In genomic region chr3:123020709-123021108, GRCh38 we compare ENCODE assay signal across 26 cellular contexts. TPM values are rescaled to one million over a fixed set of nuclear protein-coding genes. Genes with fewer than 3 reads are reported as not detected.
"Had no signal": no experiment of that assay in that cellular context is flagged by ENCODE, and none has a peak within 500 bp of the region (broad histone marks: within the 10 kb centered on the region; RNA-seq: fewer than 3 reads in every experiment).

No MANE protein-coding gene starts in this region.

- H3K4me1 Mint-ChIP-seq: mesothelial cell of epicardium had no signal

- H3K36me3 ChIP-seq: ascending aorta, cardiac muscle cell, heart left ventricle, left ventricle myocardium inferior, right lobe of liver, thoracic aorta had no signal

- H3K27ac ChIP-seq: ascending aorta, cardiac muscle cell, coronary artery, dorsolateral prefrontal cortex, heart left ventricle, left ventricle myocardium inferior, right lobe of liver, thoracic aorta had no signal

- H3K4me1 ChIP-seq: ascending aorta, right lobe of liver had no signal

- H3K27ac Mint-ChIP-seq: activated CD4-positive, alpha-beta T cell treated with anti-CD3 and anti-CD28 coated beads for 36 hours; activated CD8-positive, alpha-beta T cell treated with anti-CD3 and anti-CD28 coated beads, Interleukin-2, amount 10 ng/mL, durations not matched to agents 7 days and 5 days; activated naive CD4-positive, alpha-beta T cell treated with anti-CD3 and anti-CD28 coated beads for 36 hours; activated naive CD8-positive, alpha-beta T cell treated with anti-CD3 and anti-CD28 coated beads, Interleukin-2, amount 10 ng/mL, durations not matched to agents 7 days and 5 days; mesothelial cell of epicardium; stimulated activated naive CD8-positive, alpha-beta T cell treated with anti-CD3 and anti-CD28 coated beads, Interleukin-15, Interleukin-2, amounts not matched to agents 100 ng/mL and 50 ng/mL, for 24 hours; T-helper 2 cell treated with Interferon-gamma antibody and Interleukin-4, amounts not matched to agents 5 μg/mL and 100 μg/mL, for 36 hours; type B pancreatic cell had no signal

- H3K36me3 Mint-ChIP-seq: mesothelial cell of epicardium, type B pancreatic cell had no signal

- DNase-seq: activated CD4-positive, alpha-beta T cell treated with anti-CD3 and anti-CD28 coated beads for 36 hours; activated CD4-positive, CD25-positive, alpha-beta regulatory T cell; activated CD8-positive, alpha-beta T cell treated with anti-CD3 and anti-CD28 coated beads, Interleukin-2, amount 10 ng/mL, durations not matched to agents 7 days and 5 days; activated effector memory CD4-positive, alpha-beta T cell treated with Interleukin-2 at 50 U/mL for 16 hours; activated naive CD4-positive, alpha-beta T cell treated with anti-CD3 and anti-CD28 coated beads for 36 hours; activated naive CD8-positive, alpha-beta T cell treated with anti-CD3 and anti-CD28 coated beads, Interleukin-2, amount 10 ng/mL, durations not matched to agents 7 days and 5 days; activated T-cell treated with anti-CD3 and anti-CD28 coated beads for 4 hours; dorsolateral prefrontal cortex; effector memory CD4-positive, alpha-beta T cell; heart left ventricle; left ventricle myocardium inferior; mammary epithelial cell; naive B cell; right lobe of liver; stimulated activated CD4-positive, alpha-beta T cell treated with anti-CD3 and anti-CD28 coated beads, Interleukin-4, amount 100 ng/mL, for 1 hour; T-helper 1 cell had no signal

- H3K9me3 Mint-ChIP-seq: activated naive CD4-positive, alpha-beta T cell treated with anti-CD3 and anti-CD28 coated beads for 36 hours; activated naive CD8-positive, alpha-beta T cell treated with anti-CD3 and anti-CD28 coated beads, Interleukin-2, amount 10 ng/mL, durations not matched to agents 7 days and 5 days; naive B cell; stimulated activated naive CD8-positive, alpha-beta T cell treated with anti-CD3 and anti-CD28 coated beads, Interleukin-15, Interleukin-2, amounts not matched to agents 100 ng/mL and 50 ng/mL, for 24 hours; T-helper 2 cell treated with Interferon-gamma antibody and Interleukin-4, amounts not matched to agents 5 μg/mL and 100 μg/mL, for 36 hours; type B pancreatic cell had no signal

- H3K27me3 ChIP-seq: ascending aorta, right lobe of liver had no signal

- H3K9me3 ChIP-seq: ascending aorta, heart left ventricle, left ventricle myocardium inferior, right lobe of liver, thoracic aorta had no signal

- ATAC-seq: activated CD4-positive, alpha-beta T cell treated with anti-CD3 and anti-CD28 coated beads for 36 hours; activated CD8-positive, alpha-beta T cell treated with anti-CD3 and anti-CD28 coated beads, Interleukin-2, amount 10 ng/mL, durations not matched to agents 7 days and 5 days; heart left ventricle; right lobe of liver had no signal

- H3K4me3 ChIP-seq: ascending aorta, cardiac muscle cell, coronary artery, dorsolateral prefrontal cortex, heart left ventricle, left ventricle myocardium inferior, right lobe of liver, thoracic aorta had no signal

- H3K4me3 Mint-ChIP-seq: activated CD4-positive, alpha-beta T cell treated with anti-CD3 and anti-CD28 coated beads for 36 hours; activated CD8-positive, alpha-beta T cell treated with anti-CD3 and anti-CD28 coated beads, Interleukin-2, amount 10 ng/mL, durations not matched to agents 7 days and 5 days; activated naive CD4-positive, alpha-beta T cell treated with anti-CD3 and anti-CD28 coated beads for 36 hours; activated naive CD8-positive, alpha-beta T cell treated with anti-CD3 and anti-CD28 coated beads, Interleukin-2, amount 10 ng/mL, durations not matched to agents 7 days and 5 days; mesothelial cell of epicardium; naive B cell; stimulated activated naive CD8-positive, alpha-beta T cell treated with anti-CD3 and anti-CD28 coated beads, Interleukin-15, Interleukin-2, amounts not matched to agents 100 ng/mL and 50 ng/mL, for 24 hours; T-helper 2 cell treated with Interferon-gamma antibody and Interleukin-4, amounts not matched to agents 5 μg/mL and 100 μg/mL, for 36 hours; type B pancreatic cell had no signal

RNA-seq across cellular contexts. Expression of gene SEMA5B, which starts 6.9 kb away (rescaled TPM):
- total RNA-seq: activated CD4-positive, alpha-beta T cell treated with anti-CD3 and anti-CD28 coated beads for 36 hours; activated CD8-positive, alpha-beta T cell treated with anti-CD3 and anti-CD28 coated beads, Interleukin-2, amount 10 ng/mL, durations not matched to agents 7 days and 5 days; activated naive CD4-positive, alpha-beta T cell treated with anti-CD3 and anti-CD28 coated beads for 36 hours; fibroblast of lung; fibroblast of villous mesenchyme had no signal
- polyA plus RNA-seq: fibroblast of lung had no signal
